In the genomic region with DNA sequence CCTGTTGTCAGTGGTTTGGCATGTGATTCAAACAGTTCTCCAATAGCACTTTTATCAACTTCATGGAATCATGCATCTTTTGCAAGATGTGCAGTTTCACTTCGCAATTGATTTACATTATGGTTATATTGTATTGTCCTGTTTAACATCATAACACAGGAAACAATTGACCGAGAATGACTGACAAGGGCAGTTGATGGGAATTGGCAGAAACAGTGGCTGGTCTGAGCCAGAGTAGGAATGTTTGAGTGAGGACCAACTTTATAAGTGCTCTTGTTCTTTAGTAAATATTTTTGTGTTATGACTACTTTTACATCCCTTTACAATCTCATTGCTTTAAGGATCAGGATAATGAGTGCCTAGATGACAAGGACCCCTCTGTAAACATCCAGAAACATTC, we compare ENCODE assay signal across 11 cellular contexts. TPM values are rescaled to one million over a fixed set of nuclear protein-coding genes. Genes with fewer than 3 reads are reported as not detected.
DNase-seq lines count a peak whose midpoint lies in the region; ATAC-seq, FAIRE-seq and TF ChIP-seq lines count a peak whose summit lies in the region.
"Had no signal": no experiment of that assay in that cellular context is flagged by ENCODE, and none has a peak within 500 bp of the region (broad histone marks: within the 10 kb centered on the region; RNA-seq: fewer than 3 reads in every experiment).

No MANE protein-coding gene starts in this region.

- intact Hi-C loops in pancreas (cut with DNase I), result no loop called here

- peak overlapping the region in 1 of 4 donors; percentile 97 for H3K4me3 ChIP-seq in pancreas

- DNase-seq in HFFc6 (no peak), glutamatergic neuron (no peak), progenitor cell of endocrine pancreas (ENCODE audit: low spot score, unreplicated experiment) (no peak), NCI-H2081 treated with DMSO at 0.1 percent for 48 hours (lab: John Stamatoyannopoulos, UW) (no peak), pancreas (no peak), globus pallidus (ENCODE audit: low spot score) (no peak)
- DNase-seq: activated CD4-positive, CD25-positive, alpha-beta regulatory T cell treated with anti-CD3 and anti-CD28 coated beads, Interleukin-2, amount 50 U/mL, for 72 hours; amygdala; stimulated activated CD4-positive, alpha-beta T cell treated with anti-CD3 and anti-CD28 coated beads, Interleukin-15, amount 100 ng/mL, for 24 hours had no signal

- H3K27me3 ChIP-seq in pancreas, result no peaks in the 10 kb centered on the region

- WGBS in pancreas, 2 donors, result 19 to 29% methylated on average over 2 of the region's 2 CpGs

- no peaks in the 10 kb centered on the region for H3K9me3 ChIP-seq in pancreas

- H3K4me3 Mint-ChIP-seq in HFFc6, result peak overlapping the region; percentile 95
- H3K4me3 Mint-ChIP-seq in activated T-helper 17 cell treated with anti-CD3 and anti-CD28 coated beads, Interleukin-2, amount 50 U/mL, for 72 hours, result peak overlapping the region; percentile 95
- peak overlapping the region; percentile 97 for H3K4me3 Mint-ChIP-seq in glutamatergic neuron (ENCODE audit: unreplicated experiment)
- peak overlapping the region; percentile 99 for H3K4me3 Mint-ChIP-seq in progenitor cell of endocrine pancreas (ENCODE audit: low read depth)

- no peak for ATAC-seq in activated T-helper 17 cell treated with anti-CD3 and anti-CD28 coated beads, Interleukin-2, amount 50 U/mL, for 72 hours (replicated peaks)
- ATAC-seq in HG03280 (IDR thresholded peaks at IDR 0.05; ENCODE audit: unreplicated experiment) (no peak), pancreas (no peak)

- TF ChIP-seq CTCF in HFFc6 (IDR thresholded peaks at IDR 0.05) (no peak), glutamatergic neuron (IDR thresholded peaks at IDR 0.05; ENCODE audit: partially characterized antibody, unreplicated experiment) (no peak), progenitor cell of endocrine pancreas (IDR thresholded peaks at IDR 0.05; ENCODE audit: unreplicated experiment) (no peak), pancreas (IDR thresholded peaks at IDR 0.05) (no peak)

- H3K36me3 ChIP-seq in pancreas, result no peaks in the 10 kb centered on the region

- no peaks in the 10 kb centered on the region for H3K9me3 Mint-ChIP-seq in HFFc6
- H3K9me3 Mint-ChIP-seq in activated T-helper 17 cell treated with anti-CD3 and anti-CD28 coated beads, Interleukin-2, amount 50 U/mL, for 72 hours, result no peaks in the 10 kb centered on the region
- peaks cover 8% of the 10 kb centered on the region for H3K9me3 Mint-ChIP-seq in glutamatergic neuron (ENCODE audit: unreplicated experiment)
- H3K9me3 Mint-ChIP-seq in progenitor cell of endocrine pancreas (ENCODE audit: low read depth), result no peaks in the 10 kb centered on the region

- H3K36me3 Mint-ChIP-seq in HFFc6 (ENCODE audit: low read depth) (peaks cover 3% of the 10 kb centered on the region), glutamatergic neuron (ENCODE audit: unreplicated experiment) (peaks cover 3% of the 10 kb centered on the region), progenitor cell of endocrine pancreas (ENCODE audit: insufficient read depth) (peaks cover 4% of the 10 kb centered on the region)
- H3K36me3 Mint-ChIP-seq in activated T-helper 17 cell treated with anti-CD3 and anti-CD28 coated beads, Interleukin-2, amount 50 U/mL, for 72 hours (ENCODE audit: low read depth), result no peaks in the 10 kb centered on the region

- H3K4me1 Mint-ChIP-seq in HFFc6 (ENCODE audit: low read depth) (peaks cover 38% of the 10 kb centered on the region), glutamatergic neuron (ENCODE audit: low read depth, unreplicated experiment) (peaks cover 30% of the 10 kb centered on the region), progenitor cell of endocrine pancreas (ENCODE audit: low read depth) (peaks cover 35% of the 10 kb centered on the region)
- H3K4me1 Mint-ChIP-seq in activated T-helper 17 cell treated with anti-CD3 and anti-CD28 coated beads, Interleukin-2, amount 50 U/mL, for 72 hours, result peaks cover 30% of the 10 kb centered on the region

- H3K4me1 ChIP-seq in pancreas, result peaks cover 5 to 16% (median 5%) of the 10 kb centered on the region in 3 donors

- H3K27me3 Mint-ChIP-seq in HFFc6 (ENCODE audit: insufficient read depth), result peaks cover 1% of the 10 kb centered on the region; the same call in 1 of the 2 replicates
- H3K27me3 Mint-ChIP-seq in activated T-helper 17 cell treated with anti-CD3 and anti-CD28 coated beads, Interleukin-2, amount 50 U/mL, for 72 hours, result no peaks in the 10 kb centered on the region
- peaks cover 8% of the 10 kb centered on the region for H3K27me3 Mint-ChIP-seq in glutamatergic neuron (ENCODE audit: unreplicated experiment)
- no peaks in the 10 kb centered on the region for H3K27me3 Mint-ChIP-seq in progenitor cell of endocrine pancreas

- H3K27ac Mint-ChIP-seq in HFFc6 (no peak overlapping the region), glutamatergic neuron (ENCODE audit: unreplicated experiment) (peak overlapping the region; percentile 99), progenitor cell of endocrine pancreas (peak overlapping the region; percentile 100)
- no peak overlapping the region for H3K27ac Mint-ChIP-seq in activated T-helper 17 cell treated with anti-CD3 and anti-CD28 coated beads, Interleukin-2, amount 50 U/mL, for 72 hours

- no peak overlapping the region for H3K27ac ChIP-seq in pancreas

- no peak for FAIRE-seq in pancreas (lab: Jason Lieb, UNC)

RNA-seq across cellular contexts. Expression of gene KLHL7, which starts 2.2 kb away (rescaled TPM):
- 10 to 100 TPM; 23.1 to 31.2 (median 29.5) TPM for total RNA-seq in HFFc6 (2021; fragmentation: NEBNext Ultra II Directional; extraction: Animal tissue kit (Norgen Biotek cat#: 25700))
- total RNA-seq in activated T-helper 17 cell treated with anti-CD3 and anti-CD28 coated beads, Interleukin-2, amount 50 U/mL, for 72 hours, result 10 to 100 TPM; 15.0 to 19.4 TPM
- total RNA-seq in glutamatergic neuron (ENCODE audit: unreplicated experiment), result 86.7 TPM
- total RNA-seq in progenitor cell of endocrine pancreas, result 64.2 and 68.9 TPM in 2 replicates
- total RNA-seq in pancreas, result 10 to 100 TPM in 2 of 6 donors, 1 to 10 TPM in 4; 7.2 to 13.4 (median 9.8) TPM
- polyA plus RNA-seq in pancreas, result 1 to 10 TPM; 5.4 to 8.3 TPM

Comparison
In these comparisons a context has a peak if more than half of its experiments do, and no peak if none do; other contexts are left out.
1. H3K27ac Mint-ChIP-seq: peak in glutamatergic neuron (single experiment) and progenitor cell of endocrine pancreas (single experiment); none in HFFc6 (single experiment) and activated T-helper 17 cell treated with anti-CD3 and anti-CD28 coated beads, Interleukin-2, amount 50 U/mL, for 72 hours (single experiment).
2. Peak in every context shown above with its lines, with median percentiles within 50 percentile points of each other: H3K4me3 Mint-ChIP-seq.